ENCODE assay signal across 8 cellular contexts in genomic region chr4:118279328-118279727, GRCh38.
DNase-seq lines count a peak whose midpoint lies in the region; ATAC-seq, FAIRE-seq and TF ChIP-seq lines count a peak whose summit lies in the region.

No MANE protein-coding gene starts in this region.

- no peak for TF ChIP-seq POLR2A in A549 (IDR thresholded peaks at IDR 0.05; ENCODE audit: low read length)

- POLR2A ChIA-PET in A549 (lab: Yijun Ruan, JAX) = no interaction called here
- POLR2A ChIA-PET in GM10248 (lab: Yijun Ruan, JAX) = no interaction called here

- TF ChIP-seq EP300 in A549 (IDR thresholded peaks at IDR 0.05) = no peak

- no peaks in the 10 kb centered on the region for H3K36me3 ChIP-seq in mucosa of descending colon (ENCODE audit: low read depth)

- intact Hi-C loops in mucosa of descending colon (cut with DNase I, micrococcal nuclease) = no loop called here

- H3K4me2 ChIP-seq in A549 = peak overlapping the region; percentile 71

- H3K4me3 ChIP-seq in A549 = peak overlapping the region; percentile 76
- H3K4me3 ChIP-seq in Jurkat, Clone E6-1 (ENCODE audit: low read length) = peak overlapping the region; percentile 92
- peak overlapping the region; percentile 52 for H3K4me3 ChIP-seq in mucosa of descending colon

- no peaks in the 10 kb centered on the region for H3K9me3 ChIP-seq in A549
- no peaks in the 10 kb centered on the region for H3K9me3 ChIP-seq in mucosa of descending colon

- WGBS in A549 (ENCODE audit: missing lambda C conversion rate) = 1% methylated on average over 13 of the region's 13 CpGs

- TF ChIP-seq CTCF in A549 (IDR thresholded peaks at IDR 0.05) (no peak), mucosa of descending colon (IDR thresholded peaks at IDR 0.05) (no peak), GM10248 (IDR thresholded peaks at IDR 0.05; ENCODE audit: control extremely low read depth, extremely low read depth, low read depth, missing control alignments) (no peak)

- no peak for ATAC-seq in A549
- ATAC-seq in mucosa of descending colon = no peak

- FAIRE-seq in A549 (lab: Jason Lieb, UNC) = no peak

- no peak for TF ChIP-seq RAD21 in A549 (conservative IDR thresholded peaks at IDR 0.05 in 1 of 2, IDR thresholded peaks at IDR 0.05 in 1 of 2)

- no peak for DNase-seq in A549 (ENCODE audit: low read depth in 1 of 2, low spot score in 1 of 2)
- DNase-seq in Jurkat, Clone E6-1 (ENCODE audit: low read depth, low spot score) = no peak
- peak in 1 of 61 donors; percentile 3 for DNase-seq in caudate nucleus (lab: John Stamatoyannopoulos, UW)
- peak in 1 of 3 donors; percentile 10 for DNase-seq in mucosa of descending colon
- no peak for DNase-seq in DMS79 (lab: John Stamatoyannopoulos, UW)
- no peak for DNase-seq in NCI-H526 treated with DMSO at 0.1 percent for 48 hours (lab: John Stamatoyannopoulos, UW)
- no peak for DNase-seq in GM10248 (ENCODE audit: extremely low spot score)
- no peak for DNase-seq in NCI-H146 (lab: John Stamatoyannopoulos, UW)

- peak overlapping the region; percentile 87 to 100 for H3K27ac ChIP-seq in A549
- H3K27ac ChIP-seq in caudate nucleus (ENCODE audit: low read depth, low read length) = peak overlapping the region; percentile 90

- CTCF ChIA-PET in A549 (lab: Yijun Ruan, JAX) (no interaction called here), GM10248 (lab: Yijun Ruan, JAX) (interaction anchor here (0.6 to 0.8 kb wide), 3 partner anchors 9 to 220 kb away, joined by 3 read pairs; partner anchors contain the start of gene PRSS12)

- H3K4me1 ChIP-seq in A549 (peaks cover 32% of the 10 kb centered on the region), mucosa of descending colon (ENCODE audit: low read depth) (peaks cover 23% of the 10 kb centered on the region)

TF ChIP-seq in A549, 52 proteins besides CTCF, POLR2A, EP300 and RAD21:
- no peak for TF ChIP-seq E2F6 (IDR thresholded peaks at IDR 0.05; ENCODE audit: borderline replicate concordance, low read depth)
- no peak for TF ChIP-seq BCL3 (IDR thresholded peaks at IDR 0.05)
- TF ChIP-seq ZC3H11A (IDR thresholded peaks at IDR 0.05) = no peak
- no peak for TF ChIP-seq FOSL2 (IDR thresholded peaks at IDR 0.05)
- no peak for TF ChIP-seq FOSL2 (CRISPR knock-in tag; IDR thresholded peaks at IDR 0.05)
- TF ChIP-seq FOSB (CRISPR knock-in tag; IDR thresholded peaks at IDR 0.05) = no peak
- no peak for TF ChIP-seq NPAS2 (CRISPR knock-in tag; IDR thresholded peaks at IDR 0.05; ENCODE audit: borderline replicate concordance)
- no peak for TF ChIP-seq POLR2AphosphoS2 (conservative IDR thresholded peaks at IDR 0.05; ENCODE audit: low read length)
- no peak for TF ChIP-seq USF2 (IDR thresholded peaks at IDR 0.05)
- no peak for TF ChIP-seq REST (IDR thresholded peaks at IDR 0.05)
TF ChIP-seq in A549: peak in this region for 0.
